11 cellular contexts compared by ENCODE assay signal in genomic region chr10:44293842-44294241, GRCh38.
DNase-seq lines count a peak whose midpoint lies in the region; ATAC-seq, FAIRE-seq and TF ChIP-seq lines count a peak whose summit lies in the region.
"Had no signal": no experiment of that assay in that cellular context is flagged by ENCODE, and none has a peak within 500 bp of the region (broad histone marks: within the 10 kb centered on the region; RNA-seq: fewer than 3 reads in every experiment).

No MANE protein-coding gene starts in this region.

- no peaks in the 10 kb centered on the region for H4K20me1 ChIP-seq in HepG2 (ENCODE audit: insufficient read depth, low read length)

- H3K27ac ChIP-seq in HUES6 (ENCODE audit: low read depth, low read length), result no peak overlapping the region
- H3K27ac ChIP-seq in HepG2 (ENCODE audit: extremely low read length, insufficient read depth, low read length), result no peak overlapping the region
- H3K27ac ChIP-seq in substantia nigra (ENCODE audit: low read depth, low read length, poor library complexity, severe bottlenecking), result peak overlapping the region; percentile 70

- no peak overlapping the region for H3K9ac ChIP-seq in HUES6 (ENCODE audit: low read length)
- H3K9ac ChIP-seq in HepG2 (ENCODE audit: insufficient read depth, low read depth, low read length), result no peak overlapping the region

- no peaks in the 10 kb centered on the region for H3K79me2 ChIP-seq in HepG2 (ENCODE audit: insufficient read depth, low read length)

- TF ChIP-seq EP300 in HepG2 (IDR thresholded peaks at IDR 0.05; ENCODE audit: low read depth in 2 of 2, low read length in 2 of 2), result no peak
- no peak for TF ChIP-seq EP300 in HepG2 (CRISPR knock-in tag; IDR thresholded peaks at IDR 0.05; ENCODE audit: borderline replicate concordance)

- H3K9me3 ChIP-seq in HUES6 (ENCODE audit: control insufficient read depth, insufficient read depth, low read depth, low read length) (no peaks in the 10 kb centered on the region), HepG2 (ENCODE audit: low read length) (no peaks in the 10 kb centered on the region)

- BruUV-seq in HepG2 (replicated peaks; lab: Mats Ljungman, UMichigan), result no TSS peak

- H3K27me3 ChIP-seq in HUES6 (ENCODE audit: control insufficient read depth, insufficient read depth, low read length) (peaks cover 19% of the 10 kb centered on the region), HepG2 (ENCODE audit: control insufficient read depth in 1 of 2, insufficient read depth in 2 of 2, low read length in 2 of 2) (no peaks in the 10 kb centered on the region)

- H3K4me2 ChIP-seq in HepG2 (ENCODE audit: low read depth, low read length), result no peak overlapping the region; the same call in 1 of the 2 replicates

- in situ Hi-C loops in HepG2 (cut with HindIII; ENCODE audit: extremely low pct_ligation_motif_present, low pct_unique_long_range_greater_than_20kb), result no loop called here

- 23% methylated on average over 7 of the region's 7 CpGs for WGBS in HepG2 (ENCODE audit: low lambda C conversion rate)

- H3K4me3 ChIP-seq in HUES6 (ENCODE audit: low read depth, low read length) (peak overlapping the region; percentile 70; the same call in 1 of the 2 replicates), epithelial cell of proximal tubule (ENCODE audit: low read depth, low read length) (no peak overlapping the region), HepG2 (replicated peaks in 1 of 3; ENCODE audit: insufficient read depth in 1 of 3, low read depth in 2 of 3, low read length in 3 of 3) (no peak overlapping the region)

- ATAC-seq in HepG2 (no peak), GM19324 (IDR thresholded peaks at IDR 0.05; ENCODE audit: low FRiP score, unreplicated experiment) (no peak), HG02763 (IDR thresholded peaks at IDR 0.05; ENCODE audit: unreplicated experiment) (no peak)

- CTCF ChIA-PET in HepG2 (lab: Yijun Ruan, JAX; ENCODE audit: low intra/inter-chr PET ratio, low total read pairs), result no interaction called here

- POLR2A ChIA-PET in HepG2 (lab: Yijun Ruan, JAX), result no interaction called here

- no peak for TF ChIP-seq POLR2A in HepG2 (IDR thresholded peaks at IDR 0.05; ENCODE audit: insufficient read depth in 1 of 2, low read depth in 2 of 2, low read length in 2 of 2)

- H2AFZ ChIP-seq in HepG2 (ENCODE audit: low read length), result no peak overlapping the region

- H3K4me1 ChIP-seq in HUES6 (ENCODE audit: control insufficient read depth, insufficient read depth, low read length) (peaks cover 34% of the 10 kb centered on the region), HepG2 (ENCODE audit: insufficient read depth, low read length) (peaks cover 9% of the 10 kb centered on the region; the same call in 1 of the 2 replicates)

- no peak for TF ChIP-seq RAD21 in HepG2 (CRISPR knock-in tag; IDR thresholded peaks at IDR 0.05)

- no peak for FAIRE-seq in HepG2 (lab: Jason Lieb, UNC)

- intact Hi-C loops in HepG2 (cut with micrococcal nuclease; ENCODE audit: unreplicated experiment), result no loop called here

- DNase-seq in epithelial cell of proximal tubule (ENCODE audit: low read depth) (peak; percentile 64), HepG2 (ENCODE audit: low spot score) (peak; percentile 9), substantia nigra (lab: John Stamatoyannopoulos, UW) (no peak), NCI-H1417 (lab: John Stamatoyannopoulos, UW) (no peak), NCI-H226 (no peak)
- DNase-seq: activated CD8-positive, alpha-beta memory T cell treated with anti-CD3 and anti-CD28 coated beads, Interleukin-2, amount 50 U/mL, for 4 hours; central memory CD4-positive, alpha-beta T cell; NCI-H1694 had no signal

- no peak for TF ChIP-seq CTCF in epithelial cell of proximal tubule (conservative IDR thresholded peaks at IDR 0.05; ENCODE audit: low read depth, low read length)
- no peak for TF ChIP-seq CTCF in HepG2 (CRISPR knock-in tag; IDR thresholded peaks at IDR 0.05)

- no peaks in the 10 kb centered on the region for H3K36me3 ChIP-seq in HUES6 (ENCODE audit: control insufficient read depth, insufficient read depth, low read length)
- no peaks in the 10 kb centered on the region for H3K36me3 ChIP-seq in HepG2 (replicated peaks in 1 of 2; ENCODE audit: control insufficient read depth in 1 of 2, insufficient read depth in 2 of 2, low read length in 2 of 2)

TF ChIP-seq in HepG2, 621 proteins besides CTCF, POLR2A, EP300 and RAD21:
- TF ChIP-seq, protein P1, sequence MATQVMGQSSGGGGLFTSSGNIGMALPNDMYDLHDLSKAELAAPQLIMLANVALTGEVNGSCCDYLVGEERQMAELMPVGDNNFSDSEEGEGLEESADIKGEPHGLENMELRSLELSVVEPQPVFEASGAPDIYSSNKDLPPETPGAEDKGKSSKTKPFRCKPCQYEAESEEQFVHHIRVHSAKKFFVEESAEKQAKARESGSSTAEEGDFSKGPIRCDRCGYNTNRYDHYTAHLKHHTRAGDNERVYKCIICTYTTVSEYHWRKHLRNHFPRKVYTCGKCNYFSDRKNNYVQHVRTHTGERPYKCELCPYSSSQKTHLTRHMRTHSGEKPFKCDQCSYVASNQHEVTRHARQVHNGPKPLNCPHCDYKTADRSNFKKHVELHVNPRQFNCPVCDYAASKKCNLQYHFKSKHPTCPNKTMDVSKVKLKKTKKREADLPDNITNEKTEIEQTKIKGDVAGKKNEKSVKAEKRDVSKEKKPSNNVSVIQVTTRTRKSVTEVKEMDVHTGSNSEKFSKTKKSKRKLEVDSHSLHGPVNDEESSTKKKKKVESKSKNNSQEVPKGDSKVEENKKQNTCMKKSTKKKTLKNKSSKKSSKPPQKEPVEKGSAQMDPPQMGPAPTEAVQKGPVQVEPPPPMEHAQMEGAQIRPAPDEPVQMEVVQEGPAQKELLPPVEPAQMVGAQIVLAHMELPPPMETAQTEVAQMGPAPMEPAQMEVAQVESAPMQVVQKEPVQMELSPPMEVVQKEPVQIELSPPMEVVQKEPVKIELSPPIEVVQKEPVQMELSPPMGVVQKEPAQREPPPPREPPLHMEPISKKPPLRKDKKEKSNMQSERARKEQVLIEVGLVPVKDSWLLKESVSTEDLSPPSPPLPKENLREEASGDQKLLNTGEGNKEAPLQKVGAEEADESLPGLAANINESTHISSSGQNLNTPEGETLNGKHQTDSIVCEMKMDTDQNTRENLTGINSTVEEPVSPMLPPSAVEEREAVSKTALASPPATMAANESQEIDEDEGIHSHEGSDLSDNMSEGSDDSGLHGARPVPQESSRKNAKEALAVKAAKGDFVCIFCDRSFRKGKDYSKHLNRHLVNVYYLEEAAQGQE (IDR thresholded peaks at IDR 0.05; ENCODE audit: borderline replicate concordance in 1 of 2, low read depth in 1 of 2, low read length in 2 of 2), result no peak
- no peak for TF ChIP-seq MBNL3 (CRISPR knock-in tag; conservative IDR thresholded peaks at IDR 0.05)

Comparison
In these comparisons a context has a peak if more than half of its experiments do, and no peak if none do; other contexts are left out.
1. DNase-seq: peak in epithelial cell of proximal tubule (single experiment) and HepG2 (single experiment); none in substantia nigra (0 of 49), NCI-H1417 (0 of 3) and NCI-H226 (single experiment).